In genomic region chr10:3902809-3903410, GRCh38 we compare ENCODE assay signal across 9 cellular contexts.
DNase-seq lines count a peak whose midpoint lies in the region; ATAC-seq and TF ChIP-seq lines count a peak whose summit lies in the region.
"Had no signal": no experiment of that assay in that cellular context is flagged by ENCODE, and none has a peak within 500 bp of the region (broad histone marks: within the 10 kb centered on the region; RNA-seq: fewer than 3 reads in every experiment).

No MANE protein-coding gene starts in this region.

- POLR2A ChIA-PET in T-cell (lab: Charles Lee): no interaction called here

- intact Hi-C loops in tibial artery (cut with DNase I; ENCODE audit: low total_unique reads): no loop called here

- CTCF ChIA-PET in T-cell (lab: Charles Lee): no interaction called here

- no peak overlapping the region for H3K4me3 ChIP-seq in tibial artery

- DNase-seq in HCEC 1CT: peak; percentile 43
- DNase-seq in T-cell: no peak
- DNase-seq in lung microvascular endothelial cell (ENCODE audit: low read depth in 2 of 2): peak; percentile 47 to 78
- DNase-seq in GDM1 (lab: John Stamatoyannopoulos, UW): no peak
- no peak for DNase-seq in tibial artery
- no peak for DNase-seq in anterior cingulate cortex (lab: John Stamatoyannopoulos, UW)
- no peak for DNase-seq in NCI-H1417 treated with DMSO at 0.1 percent for 48 hours (lab: John Stamatoyannopoulos, UW)

- no peaks in the 10 kb centered on the region for H3K36me3 ChIP-seq in tibial artery

- no peak overlapping the region for H3K27ac ChIP-seq in tibial artery
- H3K27ac ChIP-seq: VCaP had no signal

- H3K27me3 Mint-ChIP-seq in T-cell: no peaks in the 10 kb centered on the region

- no peaks in the 10 kb centered on the region for H3K9me3 ChIP-seq in tibial artery

- ATAC-seq in GM18508 (IDR thresholded peaks at IDR 0.05; ENCODE audit: insufficient read depth, unreplicated experiment) (peak; percentile 20), T-cell (replicated peaks in 1 of 4) (peak in 1 of 4 experiments; percentile 53)

- H3K27ac Mint-ChIP-seq in T-cell: peak overlapping the region; percentile 59 to 85

- H3K4me3 Mint-ChIP-seq in T-cell: no peak overlapping the region

- H3K9me3 Mint-ChIP-seq in T-cell: no peaks in the 10 kb centered on the region

- H3K4me1 Mint-ChIP-seq in T-cell: peaks cover 5 to 37% (median 19%) of the 10 kb centered on the region in 3 donors

- TF ChIP-seq CTCF in tibial artery (IDR thresholded peaks at IDR 0.05): no peak

- no peaks in the 10 kb centered on the region for H3K27me3 ChIP-seq in tibial artery

- peaks cover 0 to 9% (median 1%) of the 10 kb centered on the region in 4 donors for H3K4me1 ChIP-seq in tibial artery

- H3K36me3 Mint-ChIP-seq in T-cell: no peaks in the 10 kb centered on the region

Comparison
In these comparisons a context has a peak if more than half of its experiments do, and no peak if none do; other contexts are left out.
1. DNase-seq: peak in HCEC 1CT (single experiment) and lung microvascular endothelial cell (2 of 2); none in T-cell (0 of 34), GDM1 (single experiment), tibial artery (0 of 2), anterior cingulate cortex (0 of 58) and NCI-H1417 treated with DMSO at 0.1 percent for 48 hours (single experiment).